14 cellular contexts compared by ENCODE assay signal in the genomic region with DNA sequence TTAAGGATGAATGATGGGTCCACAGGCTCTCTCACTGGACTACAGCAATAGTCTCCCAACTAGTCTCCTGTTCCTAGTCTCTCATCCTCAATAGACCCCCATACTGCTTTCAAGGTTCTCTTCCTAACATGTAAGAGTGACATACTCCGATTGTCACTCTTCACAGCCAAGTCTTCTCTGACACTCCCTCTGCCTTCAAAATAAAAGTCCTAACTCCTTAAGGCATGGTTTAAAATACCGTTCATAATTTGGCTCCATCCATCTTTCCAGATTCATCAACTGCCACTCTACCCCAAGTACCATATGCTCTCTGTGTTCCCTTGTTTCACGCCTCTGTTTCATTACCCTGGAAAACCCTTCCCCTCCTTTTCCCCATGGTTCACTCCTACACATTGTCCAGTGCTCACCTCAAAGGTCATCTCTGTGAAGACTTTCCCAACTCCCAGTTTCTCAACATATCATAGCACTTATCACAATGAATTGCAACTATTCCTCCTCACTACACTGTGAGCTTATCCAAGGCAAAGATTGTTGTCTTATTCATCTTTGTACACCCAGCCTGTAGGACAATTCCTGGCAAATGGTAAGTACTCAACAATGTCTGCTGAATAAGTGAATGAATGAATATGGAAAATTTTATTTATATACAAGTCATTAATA. TPM values are rescaled to one million over a fixed set of nuclear protein-coding genes. Genes with fewer than 3 reads are reported as not detected.
DNase-seq lines count a peak whose midpoint lies in the region; ATAC-seq and TF ChIP-seq lines count a peak whose summit lies in the region.
"Had no signal": no experiment of that assay in that cellular context is flagged by ENCODE, and none has a peak within 500 bp of the region (broad histone marks: within the 10 kb centered on the region; RNA-seq: fewer than 3 reads in every experiment).

No MANE protein-coding gene starts in this region.

- TF ChIP-seq CTCF in HEK293 (tag by site-specific recombination; IDR thresholded peaks at IDR 0.05) (no peak), PC-3 (conservative IDR thresholded peaks at IDR 0.05; ENCODE audit: low read depth, low read length) (no peak), smooth muscle cell (IDR thresholded peaks at IDR 0.05; ENCODE audit: borderline replicate concordance, insufficient read depth, poor library complexity, severe bottlenecking) (no peak), CD14-positive monocyte (IDR thresholded peaks at IDR 0.05) (no peak)

- H3K27ac Mint-ChIP-seq in CD14-positive monocyte: no peak overlapping the region
- H3K27ac Mint-ChIP-seq: CD4-positive, alpha-beta T cell had no signal

- no TSS peak for BruUV-seq in PC-3 (replicated peaks; lab: Mats Ljungman, UMichigan)

- no peak overlapping the region for H3K23ac ChIP-seq in mesenchymal stem cell (ENCODE audit: low read length in 2 of 2)

- intact Hi-C loops in PC-3 (cut with micrococcal nuclease): no loop called here
- intact Hi-C loops in CD14-positive monocyte (cut with micrococcal nuclease): no loop called here

- no peak overlapping the region for H4K8ac ChIP-seq in mesenchymal stem cell (ENCODE audit: low read length)

- no peak overlapping the region for H4K91ac ChIP-seq in mesenchymal stem cell (ENCODE audit: low read length)

- DNase-seq in PC-3: no peak
- DNase-seq in mesenchymal stem cell: no peak
- no peak for DNase-seq in smooth muscle cell (lab: John Stamatoyannopoulos, UW; ENCODE audit: unreplicated experiment)
- DNase-seq in activated naive CD4-positive, alpha-beta T cell (lab: John Stamatoyannopoulos, UW): no peak
- no peak for DNase-seq in kidney tubule cell (ENCODE audit: low spot score)
- DNase-seq in amygdala (lab: John Stamatoyannopoulos, UW): no peak
- DNase-seq in CD14-positive monocyte (ENCODE audit: low spot score): no peak
- DNase-seq: Calu3; CD4-positive, alpha-beta T cell; DMS 273 treated with DMSO at 0.1 percent for 48 hours had no signal

- no peak for ATAC-seq in PC-3
- ATAC-seq: A549, HCT116 had no signal

- H3K9me3 ChIP-seq in HEK293 (ENCODE audit: control insufficient read depth, insufficient read depth, low read depth, low read length) (no peaks in the 10 kb centered on the region), PC-3 (ENCODE audit: low read length) (no peaks in the 10 kb centered on the region), mesenchymal stem cell (ENCODE audit: control insufficient read depth, low read length) (no peaks in the 10 kb centered on the region), smooth muscle cell (replicated peaks; ENCODE audit: low read depth) (no peaks in the 10 kb centered on the region)
- H3K9me3 ChIP-seq: A549; BLaER1 treated with 17β-estradiol and CSF1 and Interleukin-3, amounts not matched to agents 10 nM and 100 nM had no signal

- H3K4ac ChIP-seq in mesenchymal stem cell (ENCODE audit: low read depth in 1 of 2, low read length in 2 of 2): no peak overlapping the region

- H3K27me3 Mint-ChIP-seq in CD14-positive monocyte (ENCODE audit: low read depth in 3 of 3): no peaks in the 10 kb centered on the region
- H3K27me3 Mint-ChIP-seq: CD4-positive, alpha-beta T cell had no signal

- H3K4me2 ChIP-seq in PC-3 (ENCODE audit: low read length) (peak overlapping the region; percentile 58; the same call in 1 of the 2 replicates), mesenchymal stem cell (ENCODE audit: low read length, poor library complexity, severe bottlenecking) (no peak overlapping the region), smooth muscle cell (no peak overlapping the region)
- H3K4me2 ChIP-seq: BLaER1 treated with 17β-estradiol and CSF1 and Interleukin-3, amounts not matched to agents 10 nM and 100 nM had no signal

- H3K79me1 ChIP-seq in mesenchymal stem cell (replicated peaks; ENCODE audit: low read length, poor library complexity, severe bottlenecking): peaks cover 2% of the 10 kb centered on the region

- H2AFZ ChIP-seq in PC-3 (ENCODE audit: low read length) (no peak overlapping the region), mesenchymal stem cell (ENCODE audit: low read depth, low read length) (no peak overlapping the region), smooth muscle cell (ENCODE audit: low read depth) (no peak overlapping the region)

- no peaks in the 10 kb centered on the region for H3K27me3 ChIP-seq in PC-3 (ENCODE audit: low read length)
- H3K27me3 ChIP-seq in mesenchymal stem cell (ENCODE audit: control insufficient read depth in 1 of 2, insufficient read depth in 1 of 2, low read length in 2 of 2): no peaks in the 10 kb centered on the region
- no peaks in the 10 kb centered on the region for H3K27me3 ChIP-seq in smooth muscle cell (ENCODE audit: low read depth)

- no peak overlapping the region for H3K14ac ChIP-seq in mesenchymal stem cell (ENCODE audit: low read length in 2 of 2)

- H3K79me2 ChIP-seq in PC-3 (ENCODE audit: low read length) (no peaks in the 10 kb centered on the region), smooth muscle cell (ENCODE audit: low read depth) (peaks cover 5% of the 10 kb centered on the region)

- H3K9ac ChIP-seq in PC-3 (ENCODE audit: low read length) (no peak overlapping the region), mesenchymal stem cell (ENCODE audit: low read length) (no peak overlapping the region), smooth muscle cell (ENCODE audit: low read depth) (no peak overlapping the region)
- H3K9ac ChIP-seq: BLaER1 treated with 17β-estradiol and CSF1 and Interleukin-3, amounts not matched to agents 10 nM and 100 nM had no signal

- H3K9me3 Mint-ChIP-seq in CD14-positive monocyte: no peaks in the 10 kb centered on the region
- H3K9me3 Mint-ChIP-seq: CD4-positive, alpha-beta T cell had no signal

- H3K4me1 ChIP-seq in HEK293 (ENCODE audit: control insufficient read depth, insufficient read depth, low read length) (no peaks in the 10 kb centered on the region), PC-3 (ENCODE audit: insufficient read depth, low read length) (peaks cover 45% of the 10 kb centered on the region), mesenchymal stem cell (ENCODE audit: control insufficient read depth, insufficient read depth, low read depth, low read length) (peaks cover 2% of the 10 kb centered on the region), smooth muscle cell (ENCODE audit: low read depth) (no peaks in the 10 kb centered on the region)
- H3K4me1 ChIP-seq: BLaER1 treated with 17β-estradiol and CSF1 and Interleukin-3, amounts not matched to agents 10 nM and 100 nM had no signal

- WGBS in mesenchymal stem cell: 85% methylated on average over 3 of the region's 3 CpGs
- 64% methylated on average over 3 of the region's 3 CpGs for WGBS in smooth muscle cell (ENCODE audit: low lambda C conversion rate)

- H4K20me1 ChIP-seq in PC-3 (ENCODE audit: low read length) (no peaks in the 10 kb centered on the region), smooth muscle cell (ENCODE audit: low read depth) (peaks cover 23% of the 10 kb centered on the region)

- H3K18ac ChIP-seq in mesenchymal stem cell (ENCODE audit: low read depth in 1 of 2, low read length in 2 of 2): no peak overlapping the region

- no peak overlapping the region for H2AK5ac ChIP-seq in mesenchymal stem cell (ENCODE audit: low read length, severe bottlenecking)

- H2BK5ac ChIP-seq in mesenchymal stem cell (ENCODE audit: low read depth, low read length, poor library complexity, severe bottlenecking): no peak overlapping the region

- no peaks in the 10 kb centered on the region for H3K9me2 ChIP-seq in PC-3 (replicated peaks; ENCODE audit: low read length)

- no peak overlapping the region for H2BK12ac ChIP-seq in mesenchymal stem cell (ENCODE audit: low read length in 2 of 2)

- H3F3A ChIP-seq in PC-3 (ENCODE audit: low read length, unreplicated experiment): no peaks in the 10 kb centered on the region
- peaks cover 14% of the 10 kb centered on the region for H3F3A ChIP-seq in smooth muscle cell (ENCODE audit: low read depth)

- H3K4me1 Mint-ChIP-seq in CD14-positive monocyte: no peaks in the 10 kb centered on the region

- no peak overlapping the region for H2BK15ac ChIP-seq in mesenchymal stem cell (ENCODE audit: low read depth, poor library complexity, severe bottlenecking)

- H3K4me3 Mint-ChIP-seq in CD14-positive monocyte: no peak overlapping the region
- H3K4me3 Mint-ChIP-seq: CD4-positive, alpha-beta T cell had no signal

- POLR2A ChIA-PET in HEK293 (lab: Yijun Ruan, JAX) (no interaction called here), PC-3 (lab: Charles Lee; ENCODE audit: unreplicated experiment) (no interaction called here)

- H3K4me3 ChIP-seq in HEK293 (ENCODE audit: low read depth, low read length) (no peak overlapping the region), PC-3 (ENCODE audit: low read length) (no peak overlapping the region), mesenchymal stem cell (ENCODE audit: insufficient read depth in 1 of 2, low read depth in 1 of 2, low read length in 2 of 2) (no peak overlapping the region), smooth muscle cell (no peak overlapping the region)
- H3K4me3 ChIP-seq: A549; BLaER1 treated with 17β-estradiol and CSF1 and Interleukin-3, amounts not matched to agents 10 nM and 100 nM had no signal

- H3K27ac ChIP-seq in HEK293 (ENCODE audit: extremely low read depth, low read depth, low read length) (no peak overlapping the region), PC-3 (ENCODE audit: low read length) (0 out of 2 replicates have a peak overlapping the region, but pooled peaks have one; percentile 77), mesenchymal stem cell (ENCODE audit: low read length, poor library complexity, severe bottlenecking) (peak overlapping the region; percentile 21), smooth muscle cell (ENCODE audit: low read depth) (peak overlapping the region; percentile 60)
- H3K27ac ChIP-seq: A549; BLaER1 treated with 17β-estradiol and CSF1 and Interleukin-3, amounts not matched to agents 10 nM and 100 nM had no signal

- H3K36me3 Mint-ChIP-seq in CD14-positive monocyte: no peaks in the 10 kb centered on the region

- H3K36me3 ChIP-seq in HEK293 (ENCODE audit: control insufficient read depth in 2 of 2, insufficient read depth in 1 of 2, low read length in 2 of 2) (peaks cover 40 to 66% of the 10 kb centered on the region in 2 experiments), PC-3 (ENCODE audit: low read depth, low read length) (peaks cover 19% of the 10 kb centered on the region), mesenchymal stem cell (ENCODE audit: control insufficient read depth in 1 of 2, insufficient read depth in 2 of 2, low read depth in 1 of 2, low read length in 2 of 2) (peaks cover 11 to 37% of the 10 kb centered on the region in 2 experiments), smooth muscle cell (ENCODE audit: low read depth) (no peaks in the 10 kb centered on the region)
- H3K36me3 ChIP-seq: BLaER1 treated with 17β-estradiol and CSF1 and Interleukin-3, amounts not matched to agents 10 nM and 100 nM had no signal

- CTCF ChIA-PET in HEK293 (lab: Yijun Ruan, JAX): interaction anchor here (0.6 kb wide), 1 partner anchor 11 kb away, joined by 3 read pairs; no protein-coding TSS in a partner anchor
- CTCF ChIA-PET in PC-3 (lab: Charles Lee): no interaction called here

- no peak overlapping the region for H2BK120ac ChIP-seq in mesenchymal stem cell (ENCODE audit: low read depth, low read length)

RNA-seq across cellular contexts. Expression of a gene that starts 26.0 kb away (rescaled TPM):
- total RNA-seq in PC-3 (2014; rRNA removed) (34.8 and 35.6 TPM in 2 replicates), smooth muscle cell (91.5 and 120 TPM in 2 replicates)
- polyA plus RNA-seq in mesenchymal stem cell (2013, experiment 1 of 2): 75.7 TPM
- 77.8 TPM for polyA plus RNA-seq in mesenchymal stem cell (2013, experiment 2 of 2)
- polyA plus RNA-seq in smooth muscle cell (42.1 and 60.9 TPM in 2 replicates), CD14-positive monocyte (under 1 TPM in 1 of 2 donors, not detected in 1; 0.13 TPM)

RNA-seq across cellular contexts. Expression of a gene that starts 42.8 kb away (rescaled TPM):
- total RNA-seq in PC-3 (2014; rRNA removed) (18.7 and 19.4 TPM in 2 replicates), smooth muscle cell (26.2 TPM in 2 replicates)
- polyA plus RNA-seq in mesenchymal stem cell (2013, experiment 1 of 2): 16.0 TPM
- polyA plus RNA-seq in mesenchymal stem cell (2013, experiment 2 of 2): 15.7 TPM
- polyA plus RNA-seq in smooth muscle cell (6.3 and 8.7 TPM in 2 replicates), CD14-positive monocyte (1 to 10 TPM; 1.8 to 2.4 TPM)
